8 cellular contexts compared by ENCODE assay signal in genomic region chr6:42929928-42930360, GRCh38. TPM values are rescaled to one million over a fixed set of nuclear protein-coding genes. Genes with fewer than 3 reads are reported as not detected.
DNase-seq lines count a peak whose midpoint lies in the region; ATAC-seq and TF ChIP-seq lines count a peak whose summit lies in the region.

No MANE protein-coding gene starts in this region.

- H3K27me3 ChIP-seq in neutrophil (no peaks in the 10 kb centered on the region), thymus (ENCODE audit: control insufficient read depth, insufficient read depth) (no peaks in the 10 kb centered on the region)

- DNase-seq in activated effector memory CD4-positive, alpha-beta T cell treated with anti-CD3 and anti-CD28 coated beads, Interleukin-2, amount 50 U/mL, for 16 hours, result peak; percentile 83
- no peak for DNase-seq in activated effector memory CD4-positive, alpha-beta T cell treated with Interleukin-2 at 50 U/mL for 16 hours
- DNase-seq in NCI-H748 treated with DMSO at 0.1 percent for 48 hours (lab: John Stamatoyannopoulos, UW) (peak; percentile 75), fibroblast of peridontal ligament (ENCODE audit: extremely low read depth) (peak; percentile 80)
- peak; percentile 17 for DNase-seq in activated CD8-positive, alpha-beta memory T cell treated with anti-CD3 and anti-CD28 coated beads, Interleukin-2, amount 50 U/mL, for 24 hours (ENCODE audit: extremely low read depth)

- H3K4me3 ChIP-seq in neutrophil (ENCODE audit: low read depth in 1 of 2, low read length in 1 of 2), result peak overlapping the region; percentile 79 to 100
- H3K4me3 ChIP-seq in thymus (ENCODE audit: low read length), result peak overlapping the region; percentile 74

- peaks cover 57 to 62% of the 10 kb centered on the region in 2 experiments for H3K4me1 ChIP-seq in neutrophil (ENCODE audit: control insufficient read depth in 1 of 2, insufficient read depth in 1 of 2, low read depth in 1 of 2, low read length in 1 of 2)
- peaks cover 25% of the 10 kb centered on the region for H3K4me1 ChIP-seq in thymus (ENCODE audit: control insufficient read depth, insufficient read depth, low read length)

- peaks cover 13% of the 10 kb centered on the region for H3K36me3 ChIP-seq in neutrophil
- H3K36me3 ChIP-seq in thymus (ENCODE audit: control insufficient read depth, insufficient read depth), result peaks cover 18% of the 10 kb centered on the region

- H3K27ac ChIP-seq in neutrophil (peak overlapping the region; percentile 100), thymus (ENCODE audit: low read depth) (peak overlapping the region; percentile 98)

- ATAC-seq in HG02938 (IDR thresholded peaks at IDR 0.05; ENCODE audit: unreplicated experiment), result peak; percentile 61

- no peak for TF ChIP-seq CTCF in neutrophil (IDR thresholded peaks at IDR 0.05)

- H3K9me3 ChIP-seq in neutrophil, result no peaks in the 10 kb centered on the region
- H3K9me3 ChIP-seq in thymus (ENCODE audit: control insufficient read depth), result no peaks in the 10 kb centered on the region

- under 1% methylated on average over 9 of the region's 9 CpGs for WGBS in thymus

RNA-seq across cellular contexts. Expression of gene CNPY3, which starts 0.7 kb away (rescaled TPM):
- polyA plus RNA-seq in thymus, result 59.3 TPM

RNA-seq across cellular contexts. Expression of gene PTCRA, which starts 14.1 kb away (rescaled TPM):
- polyA plus RNA-seq in thymus, result 13.4 TPM

RNA-seq across cellular contexts. Expression of gene GNMT, which starts 30.6 kb away (rescaled TPM):
- 2.6 TPM for polyA plus RNA-seq in thymus

RNA-seq across cellular contexts. Expression of gene PEX6, which starts 49.0 kb away (rescaled TPM):
- polyA plus RNA-seq in thymus, result 16.6 TPM

RNA-seq across cellular contexts. Expression of gene RPL7L1, which starts 50.5 kb away (rescaled TPM):
- 59.5 TPM for polyA plus RNA-seq in thymus
